In genomic region chr4:152640058-152640921, GRCh38 we compare ENCODE assay signal across 1 cellular context.
TF ChIP-seq lines count a peak whose summit lies in the region.

No MANE protein-coding gene starts in this region.

TF ChIP-seq in HCT116, 20 proteins besides CTCF, POLR2A, EP300 and RAD21 (continued from another document):
- TF ChIP-seq ELF1 (IDR thresholded peaks at IDR 0.05; ENCODE audit: borderline replicate concordance, low read depth) (no peak), ZBTB33 (IDR thresholded peaks at IDR 0.05; ENCODE audit: extremely low read depth, insufficient replicate concordance, low read length) (no peak), SIN3A (IDR thresholded peaks at IDR 0.05; ENCODE audit: low read depth) (no peak), ATF3 (IDR thresholded peaks at IDR 0.05) (no peak), ZNF274 (IDR thresholded peaks at IDR 0.05; ENCODE audit: low read depth, low read length) (no peak), MAX (IDR thresholded peaks at IDR 0.05) (no peak)
TF ChIP-seq in HCT116: peak in this region for 0.
